ENCODE assay signal across 23 cellular contexts in genomic region chr20:33131949-33132822, GRCh38. TPM values are rescaled to one million over a fixed set of nuclear protein-coding genes. Genes with fewer than 3 reads are reported as not detected.
DNase-seq lines count a peak whose midpoint lies in the region; ATAC-seq, FAIRE-seq and TF ChIP-seq lines count a peak whose summit lies in the region.
"Had no signal": no experiment of that assay in that cellular context is flagged by ENCODE, and none has a peak within 500 bp of the region (broad histone marks: within the 10 kb centered on the region; RNA-seq: fewer than 3 reads in every experiment).

No MANE protein-coding gene starts in this region.

- ATAC-seq in HepG2 (peak; percentile 58), right lobe of liver (no peak), HG03025 (IDR thresholded peaks at IDR 0.05; ENCODE audit: low FRiP score, unreplicated experiment) (no peak), HG03342 (IDR thresholded peaks at IDR 0.05; ENCODE audit: unreplicated experiment) (no peak), HG03039 (IDR thresholded peaks at IDR 0.05; ENCODE audit: unreplicated experiment) (no peak)
- ATAC-seq: GM12878, PC-3, Right ventricle myocardium inferior had no signal

- TF ChIP-seq POLR2A in HepG2 (IDR thresholded peaks at IDR 0.05; ENCODE audit: insufficient read depth in 1 of 2, low read depth in 2 of 2, low read length in 2 of 2), result no peak
- TF ChIP-seq POLR2A in right lobe of liver (IDR thresholded peaks at IDR 0.05), result no peak

- H3K4me3 ChIP-seq in HepG2 (replicated peaks in 1 of 3; ENCODE audit: insufficient read depth in 1 of 3, low read depth in 2 of 3, low read length in 3 of 3) (no peak overlapping the region), right lobe of liver (no peak overlapping the region)
- H3K4me3 ChIP-seq: GM12878 had no signal

- BruUV-seq in HepG2 (replicated peaks; lab: Mats Ljungman, UMichigan), result no TSS peak

- H3K9ac ChIP-seq in HepG2 (ENCODE audit: insufficient read depth, low read depth, low read length), result no peak overlapping the region
- H3K9ac ChIP-seq: SK-N-SH had no signal

- in situ Hi-C loops in HepG2 (cut with HindIII; ENCODE audit: extremely low pct_ligation_motif_present, low pct_unique_long_range_greater_than_20kb), result no loop called here

- TF ChIP-seq RAD21 in HepG2 (CRISPR knock-in tag; IDR thresholded peaks at IDR 0.05), result no peak

- no peaks in the 10 kb centered on the region for H3K36me3 ChIP-seq in HepG2 (replicated peaks in 1 of 2; ENCODE audit: control insufficient read depth in 1 of 2, insufficient read depth in 2 of 2, low read length in 2 of 2)
- H3K36me3 ChIP-seq in right lobe of liver, result no peaks in the 10 kb centered on the region

- POLR2A ChIA-PET in HepG2 (lab: Yijun Ruan, JAX), result no interaction called here

- intact Hi-C loops in HepG2 (cut with micrococcal nuclease; ENCODE audit: unreplicated experiment), result no loop called here
- intact Hi-C loops in right lobe of liver (cut with DNase I), result no loop called here

- H3K27ac ChIP-seq in HepG2 (ENCODE audit: extremely low read length, insufficient read depth, low read length) (no peak overlapping the region), right lobe of liver (no peak overlapping the region)
- H3K27ac ChIP-seq: C4-2B had no signal

- no peaks in the 10 kb centered on the region for H3K9me3 ChIP-seq in HepG2 (ENCODE audit: low read length)
- H3K9me3 ChIP-seq in right lobe of liver, result no peaks in the 10 kb centered on the region
- H3K9me3 ChIP-seq: SK-N-SH had no signal

- no peak overlapping the region for H3K4me2 ChIP-seq in HepG2 (ENCODE audit: low read depth, low read length)
- H3K4me2 ChIP-seq: SK-N-SH had no signal

- CTCF ChIA-PET in HepG2 (lab: Yijun Ruan, JAX; ENCODE audit: low intra/inter-chr PET ratio, low total read pairs), result no interaction called here

- no peak overlapping the region for H2AFZ ChIP-seq in HepG2 (ENCODE audit: low read length)

- DNase-seq in HepG2 (ENCODE audit: low spot score), result no peak
- no peak for DNase-seq in right lobe of liver
- DNase-seq in RPMI7951 (ENCODE audit: low read depth), result peak; percentile 16
- DNase-seq in iPS-NIHi11 (ENCODE audit: low spot score), result peak; percentile 38
- DNase-seq in urothelium cell line (ENCODE audit: low spot score), result peak; percentile 35
- DNase-seq: 8988T; COR-L47; DMS153; NCI-H1092; NCI-H1694; NCI-H345; NCI-H526 treated with DMSO at 0.1 percent for 48 hours; NK-92 treated with Interleukin-12 subunit alpha and Interleukin-12 subunit beta, amount 100 ng/mL, for 24 hours; PC-3; SK-N-SH had no signal

- TF ChIP-seq EP300 in HepG2 (IDR thresholded peaks at IDR 0.05; ENCODE audit: low read depth in 2 of 2, low read length in 2 of 2), result no peak
- TF ChIP-seq EP300 in HepG2 (CRISPR knock-in tag; IDR thresholded peaks at IDR 0.05; ENCODE audit: borderline replicate concordance), result no peak

- no peaks in the 10 kb centered on the region for H3K79me2 ChIP-seq in HepG2 (ENCODE audit: insufficient read depth, low read length)

- H3K27me3 ChIP-seq in HepG2 (ENCODE audit: control insufficient read depth in 1 of 2, insufficient read depth in 2 of 2, low read length in 2 of 2), result peaks cover 2 to 35% of the 10 kb centered on the region in 2 experiments; a peak in 3 of 5 replicates
- H3K27me3 ChIP-seq in right lobe of liver, result no peaks in the 10 kb centered on the region

- H4K20me1 ChIP-seq in HepG2 (ENCODE audit: insufficient read depth, low read length), result no peaks in the 10 kb centered on the region

- H3K4me1 ChIP-seq in HepG2 (ENCODE audit: insufficient read depth, low read length) (peaks cover 15% of the 10 kb centered on the region), right lobe of liver (peaks cover 0 to 13% (median 6%) of the 10 kb centered on the region in 4 donors)

- 27% methylated on average over 9 of the region's 10 CpGs for WGBS in HepG2 (ENCODE audit: low lambda C conversion rate)
- 44% methylated on average over 2 of the region's 10 CpGs for WGBS in right lobe of liver (ENCODE audit: insufficient coverage, low coverage, low lambda C conversion rate, missing lambda C conversion rate)

- TF ChIP-seq CTCF in HepG2 (CRISPR knock-in tag; IDR thresholded peaks at IDR 0.05), result no peak
- no peak for TF ChIP-seq CTCF in right lobe of liver (IDR thresholded peaks at IDR 0.05)

- FAIRE-seq in HepG2 (lab: Jason Lieb, UNC), result no peak
- FAIRE-seq in urothelium cell line (lab: Jason Lieb, UNC), result peak; percentile 5
- FAIRE-seq: GM12878, GM18507 had no signal

TF ChIP-seq in HepG2, 621 proteins besides CTCF, POLR2A, EP300 and RAD21 (continues in another document):
- no peak for TF ChIP-seq ZNF703 (CRISPR knock-in tag; IDR thresholded peaks at IDR 0.05; ENCODE audit: borderline replicate concordance)

RNA-seq across cellular contexts. Expression of gene BPIFA2, which starts 35.8 kb away (rescaled TPM):
- not detected in 2 replicates for total RNA-seq in HepG2 (2016; rRNA removed; fragmentation: Illumina TruSeq; extraction: Trizol)
- total RNA-seq in HepG2 (2016; cell fraction: cytosol; rRNA removed; fragmentation: Illumina TruSeq; extraction: Trizol; ENCODE audit: low read depth), result not detected in 2 replicates
- not detected in 2 replicates for total RNA-seq in HepG2 (2016; cell fraction: insoluble cytoplasmic fraction; rRNA removed; fragmentation: Illumina TruSeq; extraction: Trizol)
- not detected in 2 replicates for total RNA-seq in HepG2 (2016; cell fraction: membrane; rRNA removed; fragmentation: Illumina TruSeq; extraction: Trizol)
- not detected in 2 replicates for total RNA-seq in HepG2 (2016; cell fraction: nucleus; rRNA removed; fragmentation: Illumina TruSeq; extraction: Trizol)
- not detected in 2 replicates for polyA plus RNA-seq in HepG2 (2011; rRNA removed)
- not detected in 2 replicates for polyA plus RNA-seq in HepG2 (2011; cell fraction: cytosol; rRNA removed)
- polyA plus RNA-seq in HepG2 (2011; cell fraction: nucleus; rRNA removed), result not detected in 2 replicates
- not detected in 2 replicates for polyA plus RNA-seq in HepG2 (2012)
- not detected in 2 replicates for polyA plus RNA-seq in HepG2 (2016; cell fraction: cytosol; fragmentation: Illumina TruSeq; extraction: Trizol; ENCODE audit: low read depth)
- not detected in 2 replicates for polyA plus RNA-seq in HepG2 (2016; cell fraction: insoluble cytoplasmic fraction; fragmentation: Illumina TruSeq; extraction: Trizol; ENCODE audit: low read depth)
- polyA plus RNA-seq in HepG2 (2016; cell fraction: membrane; fragmentation: Illumina TruSeq; extraction: Trizol; ENCODE audit: low read depth), result not detected in 2 replicates
- polyA plus RNA-seq in HepG2 (2016; cell fraction: nucleus; fragmentation: Illumina TruSeq; extraction: Trizol; ENCODE audit: insufficient read depth, low read depth), result not detected in 2 replicates
- polyA minus RNA-seq in HepG2 (2011; rRNA and poly(A)+ RNA removed; ENCODE audit: low replicate concordance), result not detected in 2 replicates
- polyA minus RNA-seq in HepG2 (2011; cell fraction: cytosol; rRNA and poly(A)+ RNA removed), result not detected in 2 replicates
- polyA minus RNA-seq in HepG2 (2011; cell fraction: nucleus; rRNA and poly(A)+ RNA removed), result not detected in 2 replicates
- not detected for total RNA-seq in right lobe of liver
- not detected in 2 replicates for total RNA-seq in RPMI7951 (2014; rRNA removed; shearing (Covaris generic))
- total RNA-seq: GM12878, HT-29, PC-3, Right ventricle myocardium inferior had no signal
- polyA plus RNA-seq: GM12878, SK-N-SH had no signal

RNA-seq across cellular contexts. Expression of gene BPIFB4, which starts 52.7 kb away (rescaled TPM):
- total RNA-seq in HepG2 (2016; rRNA removed; fragmentation: Illumina TruSeq; extraction: Trizol) (not detected in 2 replicates), right lobe of liver (not detected)
- total RNA-seq in HepG2 (2016; cell fraction: cytosol; rRNA removed; fragmentation: Illumina TruSeq; extraction: Trizol; ENCODE audit: low read depth), result not detected in 2 replicates
- not detected in 2 replicates for total RNA-seq in HepG2 (2016; cell fraction: insoluble cytoplasmic fraction; rRNA removed; fragmentation: Illumina TruSeq; extraction: Trizol)
- not detected in 2 replicates for total RNA-seq in HepG2 (2016; cell fraction: membrane; rRNA removed; fragmentation: Illumina TruSeq; extraction: Trizol)
- total RNA-seq in HepG2 (2016; cell fraction: nucleus; rRNA removed; fragmentation: Illumina TruSeq; extraction: Trizol), result not detected in 2 replicates
- polyA plus RNA-seq in HepG2 (2011; rRNA removed), result 0.09 and 0.13 TPM in 2 replicates
- polyA plus RNA-seq in HepG2 (2011; cell fraction: cytosol; rRNA removed), result 0.06 and 0.07 TPM in 2 replicates
- polyA plus RNA-seq in HepG2 (2011; cell fraction: nucleus; rRNA removed), result 0.32 and 0.36 TPM in 2 replicates
- not detected in 2 replicates for polyA plus RNA-seq in HepG2 (2012)
- polyA plus RNA-seq in HepG2 (2016; cell fraction: cytosol; fragmentation: Illumina TruSeq; extraction: Trizol; ENCODE audit: low read depth), result not detected in 2 replicates
- not detected in 2 replicates for polyA plus RNA-seq in HepG2 (2016; cell fraction: insoluble cytoplasmic fraction; fragmentation: Illumina TruSeq; extraction: Trizol; ENCODE audit: low read depth)
- not detected in 2 replicates for polyA plus RNA-seq in HepG2 (2016; cell fraction: membrane; fragmentation: Illumina TruSeq; extraction: Trizol; ENCODE audit: low read depth)
- not detected in 2 replicates for polyA plus RNA-seq in HepG2 (2016; cell fraction: nucleus; fragmentation: Illumina TruSeq; extraction: Trizol; ENCODE audit: insufficient read depth, low read depth)
- polyA minus RNA-seq in HepG2 (2011; rRNA and poly(A)+ RNA removed; ENCODE audit: low replicate concordance), result not detected in 2 replicates
- polyA minus RNA-seq in HepG2 (2011; cell fraction: cytosol; rRNA and poly(A)+ RNA removed), result not detected in 2 replicates
- polyA minus RNA-seq in HepG2 (2011; cell fraction: nucleus; rRNA and poly(A)+ RNA removed), result not detected in 2 replicates
- not detected in 2 replicates for total RNA-seq in RPMI7951 (2014; rRNA removed; shearing (Covaris generic))
- total RNA-seq: GM12878, HT-29, PC-3, Right ventricle myocardium inferior had no signal
- polyA plus RNA-seq: SK-N-SH had no signal

Comparison
In these comparisons a context has a peak if more than half of its experiments do, and no peak if none do; other contexts are left out.
1. DNase-seq: peak in RPMI7951 (single experiment), iPS-NIHi11 (single experiment) and urothelium cell line (single experiment); none in HepG2 (single experiment) and right lobe of liver (0 of 3).